In genomic region chr1:211643324-211644212, GRCh38 we compare ENCODE assay signal across 8 cellular contexts. TPM values are rescaled to one million over a fixed set of nuclear protein-coding genes. Genes with fewer than 3 reads are reported as not detected.
DNase-seq lines count a peak whose midpoint lies in the region; ATAC-seq and TF ChIP-seq lines count a peak whose summit lies in the region.
"Had no signal": no experiment of that assay in that cellular context is flagged by ENCODE, and none has a peak within 500 bp of the region (broad histone marks: within the 10 kb centered on the region; RNA-seq: fewer than 3 reads in every experiment).

No MANE protein-coding gene starts in this region.

- H3K27me3 Mint-ChIP-seq in chondrocyte (ENCODE audit: low read depth) (no peaks in the 10 kb centered on the region), natural killer cell (ENCODE audit: low read depth in 2 of 2) (peaks cover 3 to 9% of the 10 kb centered on the region in 2 donors)

- H3K4me3 Mint-ChIP-seq in chondrocyte (ENCODE audit: unreplicated experiment), result no peak overlapping the region
- peak overlapping the region; percentile 55 for H3K4me3 Mint-ChIP-seq in natural killer cell

- ATAC-seq in natural killer cell, result peak; percentile 45 to 73 (median 57)
- ATAC-seq in HG02981 (IDR thresholded peaks at IDR 0.05; ENCODE audit: unreplicated experiment), result no peak
- ATAC-seq in HG03460 (IDR thresholded peaks at IDR 0.05; ENCODE audit: unreplicated experiment), result no peak

- no peaks in the 10 kb centered on the region for H3K27me3 ChIP-seq in OCI-LY1 (ENCODE audit: insufficient read depth, low read length)

- intact Hi-C loops in natural killer cell (cut with micrococcal nuclease), result no loop called here

- no peak overlapping the region for H3K27ac ChIP-seq in OCI-LY1 (ENCODE audit: low read depth, low read length, poor library complexity, severe bottlenecking)
- H3K27ac ChIP-seq: KMS-11 had no signal

- DNase-seq in KBM-7, result peak; percentile 29
- DNase-seq in chondrocyte (ENCODE audit: low spot score), result peak; percentile 76
- DNase-seq in natural killer cell, result no peak
- DNase-seq in OCI-M1 (lab: John Stamatoyannopoulos, UW), result no peak

- no peaks in the 10 kb centered on the region for H3K36me3 ChIP-seq in OCI-LY1 (ENCODE audit: insufficient read depth, low read length)

- in situ Hi-C loops in KBM-7 (cut with MboI; ENCODE audit: low pct_unique_long_range_greater_than_20kb, low sequenced_read_pairs), result no loop called here

- peaks cover 10% of the 10 kb centered on the region for H3K4me1 ChIP-seq in OCI-LY1 (ENCODE audit: insufficient read depth, low read length, severe bottlenecking)

- no peaks in the 10 kb centered on the region for H3K9me3 Mint-ChIP-seq in chondrocyte (ENCODE audit: low read depth)
- no peaks in the 10 kb centered on the region for H3K9me3 Mint-ChIP-seq in natural killer cell

- H3K36me3 Mint-ChIP-seq in chondrocyte (ENCODE audit: low read depth) (no peaks in the 10 kb centered on the region), natural killer cell (no peaks in the 10 kb centered on the region)

- H3K27ac Mint-ChIP-seq in chondrocyte (ENCODE audit: unreplicated experiment), result peak overlapping the region; percentile 49
- H3K27ac Mint-ChIP-seq in natural killer cell, result peak overlapping the region in 1 of 2 donors; percentile 27

- no peak overlapping the region for H3K4me3 ChIP-seq in OCI-LY1 (ENCODE audit: low read depth, low read length, poor library complexity, severe bottlenecking)

- no peaks in the 10 kb centered on the region for H4K20me1 ChIP-seq in OCI-LY1 (ENCODE audit: insufficient read depth, low read length)

- no peaks in the 10 kb centered on the region for H3K9me3 ChIP-seq in OCI-LY1 (ENCODE audit: low read length)

- H3K79me2 ChIP-seq in OCI-LY1 (ENCODE audit: insufficient read depth, low read length), result no peaks in the 10 kb centered on the region

- peak overlapping the region; percentile 4; the same call in 1 of the 2 replicates for H3K4me2 ChIP-seq in OCI-LY1 (ENCODE audit: low read length)
- H3K4me2 ChIP-seq: KMS-11 had no signal

- no peaks in the 10 kb centered on the region for H3F3A ChIP-seq in OCI-LY1 (ENCODE audit: insufficient read depth, low read length)

- H3K4me1 Mint-ChIP-seq in chondrocyte (ENCODE audit: low read depth) (peaks cover 64% of the 10 kb centered on the region), natural killer cell (peaks cover 9 to 16% of the 10 kb centered on the region in 2 donors)

- TF ChIP-seq CTCF in OCI-LY1 (IDR thresholded peaks at IDR 0.05; ENCODE audit: low read length) (no peak), chondrocyte (IDR thresholded peaks at IDR 0.05) (peak; percentile 15), natural killer cell (IDR thresholded peaks at IDR 0.05) (no peak)

- no peaks in the 10 kb centered on the region for H3K9me2 ChIP-seq in OCI-LY1 (ENCODE audit: low read depth, low read length)

- no peak overlapping the region for H2AFZ ChIP-seq in OCI-LY1 (ENCODE audit: low read length)

- H3K9ac ChIP-seq in OCI-LY1 (ENCODE audit: low read length), result no peak overlapping the region
- H3K9ac ChIP-seq: KMS-11 had no signal

RNA-seq across cellular contexts. Expression of gene NEK2, which starts 31.9 kb away (rescaled TPM):
- total RNA-seq in chondrocyte, result 2.3 to 4.1 TPM (median 3.2 TPM) in 3 replicates
- total RNA-seq in natural killer cell, result 1 to 10 TPM in 1 of 3 donors, under 1 TPM in 2; 0.78 to 1.0 (median 0.99) TPM

Comparison
In these comparisons a context has a peak if more than half of its experiments do, and no peak if none do; other contexts are left out.
1. DNase-seq: peak in KBM-7 (single experiment) and chondrocyte (single experiment); none in natural killer cell (single experiment) and OCI-M1 (single experiment).
2. ATAC-seq: peak in natural killer cell (3 of 3); none in HG02981 (single experiment) and HG03460 (single experiment).